Comparison of ENCODE assay signal across 18 cellular contexts in the genomic region with DNA sequence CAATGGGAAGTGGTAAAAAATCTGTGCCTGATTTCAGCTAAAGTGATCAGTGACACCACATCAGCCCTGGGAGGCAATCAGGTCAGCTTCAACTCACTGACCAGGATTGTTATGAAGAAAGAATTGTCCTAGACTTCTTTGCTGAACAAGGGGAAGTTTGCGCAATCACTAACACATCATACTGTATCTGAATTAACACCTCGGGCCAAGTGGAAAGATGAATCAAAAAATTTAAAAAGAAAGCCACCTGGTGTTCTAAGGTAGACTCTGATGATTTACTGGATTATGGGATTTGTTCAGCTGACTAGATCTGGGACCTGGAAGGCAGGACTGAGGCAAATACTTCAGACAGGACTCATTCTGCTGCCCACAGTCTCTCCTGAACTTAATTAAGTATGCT.
"Had no signal": no experiment of that assay in that cellular context is flagged by ENCODE, and none has a peak within 500 bp of the region (broad histone marks: within the 10 kb centered on the region; RNA-seq: fewer than 3 reads in every experiment).

No MANE protein-coding gene starts in this region.

- H3K4me3 ChIP-seq: cardiac muscle cell, gastroesophageal sphincter, heart left ventricle, mucosa of descending colon, right atrium auricular region, skin epidermis, stomach had no signal

- H3K27me3 ChIP-seq: cardiac muscle cell, gastroesophageal sphincter, heart left ventricle, right atrium auricular region, stomach had no signal

- ATAC-seq: activated T-cell treated with anti-CD3 and anti-CD28 coated beads, Interleukin-2, amount 50 U/mL, for 72 hours; effector memory CD8-positive, alpha-beta T cell; gastroesophageal sphincter; heart left ventricle; left ventricle myocardium superior had no signal

- H3K9me3 Mint-ChIP-seq: activated B cell treated with CpG ODN at 0.5 μM for 24 hours; activated T-cell treated with anti-CD3 and anti-CD28 coated beads, Interleukin-2, amount 50 U/mL, for 72 hours; naive B cell had no signal

- H3K27me3 Mint-ChIP-seq: activated B cell treated with CpG ODN at 0.5 μM for 24 hours; effector memory CD8-positive, alpha-beta T cell; naive B cell had no signal

- H3K27ac Mint-ChIP-seq: activated B cell treated with CpG ODN at 0.5 μM for 24 hours; activated T-cell treated with anti-CD3 and anti-CD28 coated beads, Interleukin-2, amount 50 U/mL, for 72 hours; effector memory CD8-positive, alpha-beta T cell; naive B cell had no signal

- H3K4me1 ChIP-seq: gastroesophageal sphincter, heart left ventricle, right atrium auricular region, stomach had no signal

- DNase-seq: activated B cell treated with CpG ODN at 0.5 μM for 24 hours; activated CD4-positive, alpha-beta T cell treated with anti-CD3 and anti-CD28 coated beads for 4 hours; activated effector memory CD4-positive, alpha-beta T cell treated with anti-CD3 and anti-CD28 coated beads, Interleukin-2, amount 50 U/mL, for 16 hours; activated naive CD4-positive, alpha-beta T cell treated with anti-CD3 and anti-CD28 coated beads, Interleukin-2, amount 50 U/mL, for 16 hours; activated T-cell treated with anti-CD3 and anti-CD28 coated beads, Interleukin-2, amount 50 U/mL, for 72 hours; effector memory CD8-positive, alpha-beta T cell; heart left ventricle; left ventricle myocardium superior; mesenchymal stem cell; mucosa of descending colon; naive B cell; stomach; trophoblast cell had no signal

- H3K4me3 Mint-ChIP-seq: activated B cell treated with CpG ODN at 0.5 μM for 24 hours; activated T-cell treated with anti-CD3 and anti-CD28 coated beads, Interleukin-2, amount 50 U/mL, for 72 hours; effector memory CD8-positive, alpha-beta T cell; naive B cell; neural crest cell had no signal

- H3K9me3 ChIP-seq: gastroesophageal sphincter, heart left ventricle, mucosa of descending colon, right atrium auricular region, stomach had no signal

- H3K36me3 Mint-ChIP-seq: naive B cell had no signal

- H3K36me3 ChIP-seq: cardiac muscle cell, gastroesophageal sphincter, heart left ventricle, right atrium auricular region, stomach had no signal

- H3K27ac ChIP-seq: cardiac muscle cell, gastroesophageal sphincter, heart left ventricle, right atrium auricular region, skin epidermis, stomach had no signal

- H3K4me1 Mint-ChIP-seq: activated B cell treated with CpG ODN at 0.5 μM for 24 hours, naive B cell had no signal
